Comparison of ENCODE assay signal across 9 cellular contexts in genomic region chr5:170307575-170308465, GRCh38. TPM values are rescaled to one million over a fixed set of nuclear protein-coding genes. Genes with fewer than 3 reads are reported as not detected.
DNase-seq lines count a peak whose midpoint lies in the region; ATAC-seq and TF ChIP-seq lines count a peak whose summit lies in the region.
"Had no signal": no experiment of that assay in that cellular context is flagged by ENCODE, and none has a peak within 500 bp of the region (broad histone marks: within the 10 kb centered on the region; RNA-seq: fewer than 3 reads in every experiment).

No MANE protein-coding gene starts in this region.

- peaks cover 0 to 6% of the 10 kb centered on the region in 2 donors for H3K36me3 Mint-ChIP-seq in activated naive CD4-positive, alpha-beta T cell treated with anti-CD3 and anti-CD28 coated beads, Interleukin-2, amount 50 U/mL, for 72 hours

- H3K9me3 Mint-ChIP-seq in activated naive CD4-positive, alpha-beta T cell treated with anti-CD3 and anti-CD28 coated beads, Interleukin-2, amount 50 U/mL, for 72 hours, result no peaks in the 10 kb centered on the region

- H3K9me3 ChIP-seq in adrenal gland (replicated peaks in 1 of 3) (no peaks in the 10 kb centered on the region), thoracic aorta (no peaks in the 10 kb centered on the region)
- H3K9me3 ChIP-seq: SK-N-SH had no signal

- intact Hi-C loops in adrenal gland (cut with DNase I), result no loop called here

- DNase-seq in HL-60 (ENCODE audit: low read depth in 1 of 2, low spot score in 1 of 2), result peak; percentile 90 to 95
- peak; percentile 57 to 92 (median 86) for DNase-seq in adrenal gland
- peak; percentile 90 for DNase-seq in islet precursor cell
- peak; percentile 70 for DNase-seq in thoracic aorta (ENCODE audit: low spot score)
- DNase-seq in activated naive CD4-positive, alpha-beta T cell treated with anti-CD3 and anti-CD28 coated beads, Interleukin-2, amount 50 U/mL, for 72 hours (ENCODE audit: low spot score in 2 of 2), result no peak
- DNase-seq in superior temporal gyrus (ENCODE audit: extremely low spot score), result no peak
- no peak for DNase-seq in SHP77 (lab: John Stamatoyannopoulos, UW)
- DNase-seq in activated T-cell treated with anti-CD3 and anti-CD28 coated beads for 4 hours, result no peak
- DNase-seq: SK-N-SH had no signal

- H3K36me3 ChIP-seq in adrenal gland (replicated peaks in 1 of 2), result no peaks in the 10 kb centered on the region
- no peaks in the 10 kb centered on the region for H3K36me3 ChIP-seq in thoracic aorta

- H3K27ac Mint-ChIP-seq in activated naive CD4-positive, alpha-beta T cell treated with anti-CD3 and anti-CD28 coated beads, Interleukin-2, amount 50 U/mL, for 72 hours, result no peak overlapping the region

- no peak overlapping the region for H3K4me3 ChIP-seq in HL-60 (replicated peaks; ENCODE audit: insufficient read depth, low read length)
- no peak overlapping the region for H3K4me3 ChIP-seq in adrenal gland
- no peak overlapping the region for H3K4me3 ChIP-seq in thoracic aorta

- H3K27me3 ChIP-seq in HL-60 (ENCODE audit: insufficient read depth, poor library complexity, severe bottlenecking), result no peaks in the 10 kb centered on the region
- no peaks in the 10 kb centered on the region for H3K27me3 ChIP-seq in adrenal gland
- no peaks in the 10 kb centered on the region for H3K27me3 ChIP-seq in thoracic aorta (replicated peaks; ENCODE audit: insufficient read depth)

- peaks cover 19 to 38% of the 10 kb centered on the region in 2 donors for H3K4me1 ChIP-seq in adrenal gland (replicated peaks in 1 of 2)
- peaks cover 21 to 37% of the 10 kb centered on the region in 2 donors for H3K4me1 ChIP-seq in thoracic aorta (ENCODE audit: control insufficient read depth in 1 of 2, low read depth in 2 of 2)

- WGBS in adrenal gland, 4 donors, result 46 to 66% (median 60%) methylated on average over 15 of the region's 15 CpGs

- H3K27ac ChIP-seq in HL-60 (replicated peaks) (peak overlapping the region; percentile 40), adrenal gland (peak overlapping the region in 3 of 5 donors; percentile 61 to 84 (median 84)), thoracic aorta (peak overlapping the region; percentile 54 to 55)

- TF ChIP-seq CTCF in HL-60 (IDR thresholded peaks at IDR 0.05; ENCODE audit: insufficient read depth, low read length) (no peak), adrenal gland (IDR thresholded peaks at IDR 0.05) (no peak), thoracic aorta (IDR thresholded peaks at IDR 0.05) (no peak)

- TF ChIP-seq POLR2A in adrenal gland (IDR thresholded peaks at IDR 0.05), result peak in 1 of 2 donors; percentile 10

- ATAC-seq in thoracic aorta (ENCODE audit: insufficient number of reproducible peaks, low FRiP score, low read depth), result peak; percentile 95
- no peak for ATAC-seq in activated naive CD4-positive, alpha-beta T cell treated with anti-CD3 and anti-CD28 coated beads, Interleukin-2, amount 50 U/mL, for 72 hours

RNA-seq across cellular contexts. Expression of gene LCP2, which starts 10.2 kb away (rescaled TPM):
- total RNA-seq in adrenal gland (10 to 100 TPM in 7 of 8 donors, 1 to 10 TPM in 1; 5.2 to 53.7 (median 23.0) TPM), thoracic aorta (10 to 100 TPM; 56.9 to 76.5 TPM)
- polyA plus RNA-seq in adrenal gland, result 10 to 100 TPM in 2 of 3 donors, 1 to 10 TPM in 1; 9.3 to 17.1 (median 13.9) TPM
- total RNA-seq in activated naive CD4-positive, alpha-beta T cell treated with anti-CD3 and anti-CD28 coated beads, Interleukin-2, amount 50 U/mL, for 72 hours, result 100 to 1,000 TPM; 173 to 194 TPM
- polyA plus RNA-seq: SK-N-SH had no signal

Comparison
In these comparisons a context has a peak if more than half of its experiments do, and no peak if none do; other contexts are left out.
1. DNase-seq: peak in HL-60 (2 of 2), adrenal gland (7 of 7), islet precursor cell (single experiment) and thoracic aorta (single experiment); none in activated naive CD4-positive, alpha-beta T cell treated with anti-CD3 and anti-CD28 coated beads, Interleukin-2, amount 50 U/mL, for 72 hours (0 of 2), superior temporal gyrus (single experiment), SHP77 (0 of 2) and activated T-cell treated with anti-CD3 and anti-CD28 coated beads for 4 hours (single experiment).
2. Peak in every context shown above with its lines, with median percentiles within 50 percentile points of each other: H3K27ac ChIP-seq.